8 cellular contexts compared by ENCODE assay signal in the genomic region with DNA sequence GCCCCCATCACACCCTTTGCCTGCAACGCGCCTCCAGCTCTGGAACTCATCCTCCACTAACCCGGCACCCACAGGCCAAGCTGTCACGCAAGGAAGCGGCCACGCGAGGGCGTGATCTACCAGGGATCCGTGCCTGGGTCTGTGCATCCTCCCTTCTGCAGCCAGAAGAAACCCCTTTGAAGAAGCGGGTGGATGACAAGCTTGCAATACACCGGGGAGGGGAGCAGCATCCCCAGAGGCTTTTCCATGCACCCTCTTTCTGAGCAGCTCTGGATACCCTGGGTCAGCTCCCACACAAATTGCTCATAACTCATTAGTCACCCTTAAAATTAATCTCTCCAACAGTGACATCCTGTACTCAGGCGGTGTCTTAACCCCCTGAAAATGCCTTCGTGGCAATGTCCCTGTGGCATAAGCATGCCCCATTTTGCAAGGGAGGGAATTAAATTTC. TPM values are rescaled to one million over a fixed set of nuclear protein-coding genes. Genes with fewer than 3 reads are reported as not detected.
DNase-seq lines count a peak whose midpoint lies in the region; ATAC-seq and TF ChIP-seq lines count a peak whose summit lies in the region.

No MANE protein-coding gene starts in this region.

- H3K4me3 Mint-ChIP-seq in activated CD4-positive, alpha-beta T cell treated with anti-CD3 and anti-CD28 coated beads for 36 hours, result no peak overlapping the region

- TF ChIP-seq CTCF in lower leg skin (IDR thresholded peaks at IDR 0.05), result no peak

- H3K4me1 Mint-ChIP-seq in activated CD4-positive, alpha-beta T cell treated with anti-CD3 and anti-CD28 coated beads for 36 hours, result no peaks in the 10 kb centered on the region

- peak; percentile 69 for ATAC-seq in Right ventricle myocardium inferior
- ATAC-seq in activated CD4-positive, alpha-beta T cell treated with anti-CD3 and anti-CD28 coated beads for 36 hours, result peak; percentile 91

- no peaks in the 10 kb centered on the region for H3K9me3 Mint-ChIP-seq in activated CD4-positive, alpha-beta T cell treated with anti-CD3 and anti-CD28 coated beads for 36 hours (ENCODE audit: low read depth)

- intact Hi-C loops in Right ventricle myocardium inferior (cut with DNase I) (no loop called here), cardiac septum (cut with DNase I) (loop anchor here (1.0 to 5.0 kb wide), 2 partner anchors 122 to 375 kb away; no protein-coding TSS in a partner anchor), lower leg skin (cut with DNase I; ENCODE audit: low total_unique reads) (no loop called here)
- intact Hi-C loops in activated CD4-positive, alpha-beta T cell treated with anti-CD3 and anti-CD28 coated beads for 36 hours (cut with DNase I, micrococcal nuclease), result loop anchor here (1.0 to 10.0 kb wide), 3 partner anchors 124 to 595 kb away; no protein-coding TSS in a partner anchor

- H3K27me3 Mint-ChIP-seq in activated CD4-positive, alpha-beta T cell treated with anti-CD3 and anti-CD28 coated beads for 36 hours, result no peaks in the 10 kb centered on the region

- CTCF ChIA-PET in activated CD4-positive, alpha-beta T cell treated with anti-CD3 and anti-CD28 coated beads for 36 hours (lab: Charles Lee), result interaction anchor here (0.5 to 3.4 kb wide), 25 partner anchors 9 to 1014 kb away, joined by 3 to 21 read pairs (median 5); no protein-coding TSS in a partner anchor

- WGBS in lower leg skin, 2 donors, result 16 to 22% methylated on average over 7 to 13 of the region's 13 CpGs

- H3K4me3 ChIP-seq in lower leg skin (ENCODE audit: low read depth, poor library complexity, severe bottlenecking), result no peak overlapping the region

- POLR2A ChIA-PET in activated CD4-positive, alpha-beta T cell treated with anti-CD3 and anti-CD28 coated beads for 36 hours (lab: Charles Lee), result interaction anchor here (0.6 kb wide), 1 partner anchor 338 kb away, joined by 3 read pairs; no protein-coding TSS in a partner anchor

- peak; percentile 83 for DNase-seq in Right ventricle myocardium inferior (ENCODE audit: missing footprints)
- no peak for DNase-seq in cardiac septum (ENCODE audit: low spot score)
- DNase-seq in NCI-H2171 treated with DMSO at 0.1 percent for 48 hours (lab: John Stamatoyannopoulos, UW), result peak; percentile 23
- DNase-seq in activated CD4-positive, alpha-beta T cell treated with anti-CD3 and anti-CD28 coated beads for 36 hours, result peak; percentile 88
- DNase-seq in cerebellar cortex (ENCODE audit: low spot score), result peak; percentile 55
- peak; percentile 29 to 88 for DNase-seq in lower leg skin (ENCODE audit: low spot score in 2 of 2)
- DNase-seq in stimulated activated CD8-positive, alpha-beta memory T cell treated with anti-CD3 and anti-CD28 coated beads, Interleukin-12 subunit alpha, Interleukin-12 subunit beta, amount 100 ng/mL, for 1 hour (ENCODE audit: low read depth), result peak; percentile 69
- DNase-seq in NCI-H187 (lab: John Stamatoyannopoulos, UW), result no peak

- no peak overlapping the region for H3K27ac Mint-ChIP-seq in activated CD4-positive, alpha-beta T cell treated with anti-CD3 and anti-CD28 coated beads for 36 hours

- no peak for TF ChIP-seq POLR2A in lower leg skin (IDR thresholded peaks at IDR 0.05)

- H3K36me3 Mint-ChIP-seq in activated CD4-positive, alpha-beta T cell treated with anti-CD3 and anti-CD28 coated beads for 36 hours (ENCODE audit: low read depth), result no peaks in the 10 kb centered on the region

RNA-seq across cellular contexts. Expression of gene PDCL3, which starts 47.6 kb away (rescaled TPM):
- total RNA-seq in Right ventricle myocardium inferior (29.2 TPM), cardiac septum (26.7 TPM), lower leg skin (10 to 100 TPM; 14.9 to 20.5 (median 16.2) TPM)
- total RNA-seq in activated CD4-positive, alpha-beta T cell treated with anti-CD3 and anti-CD28 coated beads for 36 hours, result 10 to 100 TPM; 39.3 to 41.9 TPM

Comparison
In these comparisons a context has a peak if more than half of its experiments do, and no peak if none do; other contexts are left out.
1. DNase-seq: peak in Right ventricle myocardium inferior (single experiment), NCI-H2171 treated with DMSO at 0.1 percent for 48 hours (single experiment), activated CD4-positive, alpha-beta T cell treated with anti-CD3 and anti-CD28 coated beads for 36 hours (single experiment), cerebellar cortex (single experiment), lower leg skin (2 of 2) and stimulated activated CD8-positive, alpha-beta memory T cell treated with anti-CD3 and anti-CD28 coated beads, Interleukin-12 subunit alpha, Interleukin-12 subunit beta, amount 100 ng/mL, for 1 hour (single experiment); none in cardiac septum (single experiment) and NCI-H187 (0 of 2).
2. intact Hi-C loops: an anchor here in cardiac septum (1.0 to 5.0 kb wide) and activated CD4-positive, alpha-beta T cell treated with anti-CD3 and anti-CD28 coated beads for 36 hours (1.0 to 10.0 kb wide); none called in Right ventricle myocardium inferior and lower leg skin.